Comparison of ENCODE assay signal across 8 cellular contexts in the genomic region with DNA sequence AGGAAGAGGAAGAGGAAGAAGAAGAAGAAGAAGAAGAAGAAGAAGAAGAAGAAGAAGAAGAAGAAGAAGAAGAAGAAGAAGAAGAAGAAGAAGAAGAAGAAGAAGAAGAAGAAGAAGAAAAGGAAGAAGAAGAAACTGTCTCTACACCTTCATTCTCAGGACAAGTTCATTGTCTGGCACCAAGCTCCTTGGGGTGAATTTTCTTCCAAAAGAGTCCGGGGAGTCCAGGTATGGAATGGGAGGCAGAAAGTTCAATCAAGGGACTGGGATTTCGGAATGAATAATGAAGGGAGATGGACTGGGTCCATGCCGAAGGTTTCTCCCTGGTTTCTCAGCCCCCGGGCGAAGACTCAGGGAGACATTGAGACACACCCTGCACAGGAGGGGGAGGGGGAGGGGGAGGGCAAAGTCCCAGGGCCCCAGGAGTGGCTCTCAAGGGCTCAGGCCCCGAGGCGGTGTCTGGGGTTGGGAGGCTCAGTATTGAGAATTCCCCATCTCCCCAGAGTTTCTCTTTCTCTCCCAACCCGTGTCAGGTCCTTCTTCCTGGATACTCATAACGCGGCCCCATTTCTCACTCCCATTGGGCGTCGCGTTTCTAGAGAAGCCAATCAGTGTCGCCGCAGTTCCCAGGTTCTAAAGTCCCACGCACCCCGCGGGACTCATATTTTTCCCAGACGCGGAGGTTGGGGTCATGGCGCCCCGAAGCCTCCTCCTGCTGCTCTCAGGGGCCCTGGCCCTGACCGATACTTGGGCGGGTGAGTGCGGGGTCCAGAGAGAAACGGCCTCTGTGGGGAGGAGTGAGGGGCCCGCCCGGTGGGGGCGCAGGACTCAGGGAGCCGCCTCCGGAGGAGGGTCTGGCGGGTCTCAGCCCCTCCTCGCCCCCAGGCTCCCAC. TPM values are rescaled to one million over a fixed set of nuclear protein-coding genes. Genes with fewer than 3 reads are reported as not detected.
DNase-seq lines count a peak whose midpoint lies in the region; ATAC-seq and TF ChIP-seq lines count a peak whose summit lies in the region.

TSS of gene HLA-F (plus strand) at position 662 of the 893 bp plus-strand sequence. CDS start at position 692, 30 bp downstream.

- no peaks in the 10 kb centered on the region for H3K9me3 Mint-ChIP-seq in Calu3 (ENCODE audit: low read depth, unreplicated experiment)

- peak; percentile 84 for DNase-seq in Calu3
- peak; percentile 75 to 87 (median 79) for DNase-seq in T-helper 1 cell
- DNase-seq in right cardiac atrium, result peak; percentile 87 to 94 (median 91)
- DNase-seq in psoas muscle, result peak; percentile 79 to 84
- DNase-seq in ureter (ENCODE audit: low spot score), result peak; percentile 88

- H3K9me3 ChIP-seq in HUES48 (ENCODE audit: control insufficient read depth, insufficient read depth, low read length) (no peaks in the 10 kb centered on the region), right cardiac atrium (ENCODE audit: control insufficient read depth, low read length) (no peaks in the 10 kb centered on the region), psoas muscle (no peaks in the 10 kb centered on the region)

- no peaks in the 10 kb centered on the region for H3K36me3 ChIP-seq in HUES48 (ENCODE audit: control insufficient read depth, insufficient read depth, low read length)
- H3K36me3 ChIP-seq in psoas muscle (ENCODE audit: insufficient read depth in 1 of 2, low read depth in 1 of 2), result peaks cover 0 to 3% of the 10 kb centered on the region in 2 donors

- TF ChIP-seq CTCF in Calu3 (IDR thresholded peaks at IDR 0.05; ENCODE audit: unreplicated experiment), result no peak
- TF ChIP-seq CTCF in psoas muscle (IDR thresholded peaks at IDR 0.05), result no peak

- H3K27ac ChIP-seq in HUES48 (ENCODE audit: low read depth, low read length), result no peak within 1 kb of the TSS
- peak within 1 kb of the TSS; percentile 66 for H3K27ac ChIP-seq in angular gyrus (ENCODE audit: low read depth, low read length)
- H3K27ac ChIP-seq in right cardiac atrium (ENCODE audit: low read length), result peak within 1 kb of the TSS; percentile 81
- H3K27ac ChIP-seq in psoas muscle, result peak within 1 kb of the TSS; percentile 79

- no peaks in the 10 kb centered on the region for H3K27me3 Mint-ChIP-seq in Calu3 (ENCODE audit: unreplicated experiment)

- ATAC-seq in GM21381 (IDR thresholded peaks at IDR 0.05; ENCODE audit: unreplicated experiment), result peak; percentile 89
- peak; percentile 98 for ATAC-seq in right cardiac atrium
- peak; percentile 90 to 99 (median 96) for ATAC-seq in psoas muscle

- H3K4me1 Mint-ChIP-seq in Calu3 (ENCODE audit: low read depth, unreplicated experiment), result no peaks in the 10 kb centered on the region

- peaks cover 24% of the 10 kb centered on the region for H3K36me3 Mint-ChIP-seq in Calu3 (ENCODE audit: insufficient read depth, unreplicated experiment)

- intact Hi-C loops in Calu3 (cut with micrococcal nuclease; ENCODE audit: unreplicated experiment) (no loop called here), right cardiac atrium (cut with DNase I) (no loop called here), psoas muscle (cut with DNase I) (no loop called here)

- H3K4me3 Mint-ChIP-seq in Calu3 (ENCODE audit: low read depth, unreplicated experiment), result peak within 1 kb of the TSS; percentile 67

- H3K4me3 ChIP-seq in HUES48 (ENCODE audit: low read depth, low read length), result peak within 1 kb of the TSS; percentile 75
- H3K4me3 ChIP-seq in right cardiac atrium (ENCODE audit: low read length), result peak within 1 kb of the TSS; percentile 78
- peak within 1 kb of the TSS; percentile 82 for H3K4me3 ChIP-seq in psoas muscle

- CTCF ChIA-PET in Calu3 (lab: Charles Lee), result no interaction called here

- WGBS in right cardiac atrium, result 5% methylated on average over 33 of the region's 33 CpGs
- WGBS in psoas muscle, 3 donors, result 1 to 2% (median 2%) methylated on average over 30 to 33 of the region's 33 CpGs

- no TSS peak for BruUV-seq in Calu3 (replicated peaks; lab: Mats Ljungman, UMichigan)

- H3K4me1 ChIP-seq in HUES48 (ENCODE audit: control insufficient read depth, insufficient read depth, low read length) (no peaks in the 10 kb centered on the region), right cardiac atrium (ENCODE audit: control insufficient read depth, insufficient read depth, low read length) (peaks cover 2% of the 10 kb centered on the region), psoas muscle (no peaks in the 10 kb centered on the region)

- H3K27ac Mint-ChIP-seq in Calu3 (ENCODE audit: unreplicated experiment), result peak within 1 kb of the TSS; percentile 59

- H3K27me3 ChIP-seq in HUES48 (ENCODE audit: control insufficient read depth, insufficient read depth, low read length) (peaks cover 54% of the 10 kb centered on the region), right cardiac atrium (ENCODE audit: control insufficient read depth, insufficient read depth) (no peaks in the 10 kb centered on the region), psoas muscle (ENCODE audit: insufficient read depth in 3 of 3, low read length in 2 of 3) (peaks cover 0 to 29% (median 9%) of the 10 kb centered on the region in 3 donors)

- no peak within 1 kb of the TSS for H3K9ac ChIP-seq in HUES48 (ENCODE audit: low read depth, low read length)

RNA-seq across cellular contexts. Expression of gene HLA-F, which starts in this region (rescaled TPM):
- total RNA-seq in Calu3 (2022) (57.9 and 119 TPM in 2 replicates), right cardiac atrium (10 to 100 TPM; 26.8 to 50.5 (median 46.6) TPM), psoas muscle (10 to 100 TPM; 16.5 to 25.6 (median 16.8) TPM), ureter (51.6 TPM)
- polyA plus RNA-seq in right cardiac atrium (46.7 TPM), psoas muscle (10 to 100 TPM; 12.0 to 26.5 (median 19.6) TPM)
